ENCODE assay signal across 8 cellular contexts in genomic region chr7:97117372-97118188, GRCh38. TPM values are rescaled to one million over a fixed set of nuclear protein-coding genes. Genes with fewer than 3 reads are reported as not detected.
DNase-seq lines count a peak whose midpoint lies in the region; ATAC-seq and TF ChIP-seq lines count a peak whose summit lies in the region.

Gene SDHAF3, plus strand, starts transcription at chr7:97117698. Its CDS starts 26 bp downstream, at chr7:97117724.

- H3K9me3 ChIP-seq in right atrium auricular region (no peaks in the 10 kb centered on the region), vagina (no peaks in the 10 kb centered on the region)

- H3K4me1 ChIP-seq in right atrium auricular region = peaks cover 0 to 15% of the 10 kb centered on the region in 2 donors
- peaks cover 14% of the 10 kb centered on the region for H3K4me1 ChIP-seq in vagina

- H3K27ac ChIP-seq in angular gyrus (ENCODE audit: low read depth, low read length) (peak within 1 kb of the TSS; percentile 78), right atrium auricular region (peak within 1 kb of the TSS; percentile 76 to 77), vagina (peak within 1 kb of the TSS; percentile 60)

- intact Hi-C loops in vagina (cut with DNase I) = no loop called here

- no peaks in the 10 kb centered on the region for H3K27me3 ChIP-seq in right atrium auricular region
- no peaks in the 10 kb centered on the region for H3K27me3 ChIP-seq in vagina

- no peak for TF ChIP-seq POLR2A in vagina (IDR thresholded peaks at IDR 0.05)

- H3K36me3 ChIP-seq in right atrium auricular region = no peaks in the 10 kb centered on the region
- H3K36me3 ChIP-seq in vagina = no peaks in the 10 kb centered on the region

- DNase-seq in NCI-H187 (lab: John Stamatoyannopoulos, UW) (peak; percentile 94 to 98), T-helper 2 cell (peak; percentile 95 to 99 (median 97)), right atrium auricular region (ENCODE audit: low spot score) (peak; percentile 98), pulmonary artery endothelial cell (ENCODE audit: low read depth, low spot score) (peak; percentile 82), vagina (ENCODE audit: extremely low spot score in 2 of 2) (peak in 1 of 2 donors; percentile 98)

- TF ChIP-seq CTCF in right atrium auricular region (IDR thresholded peaks at IDR 0.05) (peak in 1 of 2 donors; percentile 47), vagina (IDR thresholded peaks at IDR 0.05) (no peak)

- ATAC-seq in GM18498 (IDR thresholded peaks at IDR 0.05; ENCODE audit: unreplicated experiment) = peak; percentile 95
- peak; percentile 93 for ATAC-seq in HG02938 (IDR thresholded peaks at IDR 0.05; ENCODE audit: unreplicated experiment)

- peak within 1 kb of the TSS; percentile 64 to 66 for H3K4me3 ChIP-seq in right atrium auricular region
- peak within 1 kb of the TSS; percentile 71 for H3K4me3 ChIP-seq in vagina

RNA-seq across cellular contexts. Expression of gene SDHAF3, which starts in this region (rescaled TPM):
- total RNA-seq in right atrium auricular region = 10 to 100 TPM in 1 of 2 donors, 1 to 10 TPM in 1; 4.4 to 15.8 TPM
- total RNA-seq in pulmonary artery endothelial cell = 4.6 and 7.5 TPM in 2 replicates
- 9.6 TPM for total RNA-seq in vagina
